8 cellular contexts compared by ENCODE assay signal in the genomic region with DNA sequence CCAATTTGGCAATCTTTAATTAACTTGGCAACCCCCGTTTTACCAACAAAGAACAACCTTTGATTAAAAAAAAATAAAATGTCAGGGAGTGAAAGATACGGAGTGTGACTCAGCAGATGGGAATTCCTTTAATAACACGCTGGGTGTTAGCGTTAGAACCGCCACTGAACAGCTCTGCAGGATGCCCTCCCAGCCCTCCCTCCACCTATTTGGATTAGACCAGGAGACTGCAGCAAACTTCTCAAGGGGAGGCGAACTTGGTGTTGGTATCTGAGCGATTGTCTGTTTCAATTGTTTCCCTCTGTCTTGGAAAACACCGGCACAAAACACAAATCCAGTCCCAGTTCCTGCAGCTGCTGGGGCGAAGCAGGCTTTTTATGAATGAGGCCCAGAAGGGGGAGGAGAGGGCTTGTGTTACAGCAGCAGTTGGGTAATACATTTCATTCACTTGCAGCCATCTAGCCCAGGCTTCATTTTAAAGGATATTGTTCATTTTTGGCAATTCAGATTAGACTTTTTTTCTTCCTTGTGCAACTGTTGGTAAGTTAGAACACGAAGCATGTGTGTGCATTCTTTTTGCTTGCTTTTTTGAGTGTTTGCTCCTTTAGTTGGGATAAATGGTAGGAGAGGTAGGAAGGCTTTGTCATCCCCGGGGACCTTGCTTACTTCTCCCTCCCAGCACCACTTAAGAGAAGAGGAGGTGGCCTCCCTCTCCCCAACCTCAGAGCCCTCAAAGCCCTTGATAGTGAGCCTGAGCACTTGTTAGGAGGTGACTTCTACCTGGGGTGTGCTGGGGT.
A peak's percentile ranks its signal among the peaks of the same experiment; 100 is the strongest.
DNase-seq lines count a peak whose midpoint lies in the region; ATAC-seq, FAIRE-seq and TF ChIP-seq lines count a peak whose summit lies in the region.

No MANE protein-coding gene starts in this region.

- no peak for ATAC-seq in HG03045 (IDR thresholded peaks at IDR 0.05; ENCODE audit: unreplicated experiment)
- ATAC-seq in HG02884 (IDR thresholded peaks at IDR 0.05; ENCODE audit: unreplicated experiment), result no peak

- intact Hi-C loops in left ventricle myocardium inferior (cut with micrococcal nuclease), result no loop called here

- DNase-seq in H54 (ENCODE audit: insufficient read length, low spot score) (peak; percentile 17), NCI-H2227 (lab: John Stamatoyannopoulos, UW; ENCODE audit: unreplicated experiment) (peak; percentile 55), amniotic epithelial cell (ENCODE audit: low read depth) (peak; percentile 91), left ventricle myocardium inferior (no peak), progenitor cell of endocrine pancreas (ENCODE audit: low spot score, unreplicated experiment) (peak; percentile 25)
- no peak for DNase-seq in activated CD8-positive, alpha-beta memory T cell treated with anti-CD3 and anti-CD28 coated beads, Interleukin-2, amount 50 U/mL, for 4 hours

- H3K4me3 ChIP-seq in left ventricle myocardium inferior, result peak overlapping the region; percentile 20

- H3K27me3 Mint-ChIP-seq in progenitor cell of endocrine pancreas, result no peaks in the 10 kb centered on the region

- peak overlapping the region; percentile 96 for H3K27ac Mint-ChIP-seq in progenitor cell of endocrine pancreas

- peaks cover 66% of the 10 kb centered on the region for H3K4me1 ChIP-seq in left ventricle myocardium inferior

- H3K36me3 ChIP-seq in left ventricle myocardium inferior, result no peaks in the 10 kb centered on the region

- peak overlapping the region; percentile 69 for H3K27ac ChIP-seq in left ventricle myocardium inferior (replicated peaks)

- TF ChIP-seq CTCF in left ventricle myocardium inferior (IDR thresholded peaks at IDR 0.05; ENCODE audit: borderline replicate concordance) (no peak), progenitor cell of endocrine pancreas (IDR thresholded peaks at IDR 0.05; ENCODE audit: unreplicated experiment) (no peak)

- peaks cover 67% of the 10 kb centered on the region for H3K4me1 Mint-ChIP-seq in progenitor cell of endocrine pancreas (ENCODE audit: low read depth)

- no peak for TF ChIP-seq POLR2A in H54 (IDR thresholded peaks at IDR 0.05; ENCODE audit: low read depth, low read length)

- H3K9me3 ChIP-seq in left ventricle myocardium inferior (replicated peaks), result no peaks in the 10 kb centered on the region

- H3K4me3 Mint-ChIP-seq in progenitor cell of endocrine pancreas (ENCODE audit: low read depth), result peak overlapping the region; percentile 43

- FAIRE-seq in H54 (lab: Jason Lieb, UNC), result no peak

- no peaks in the 10 kb centered on the region for H3K9me3 Mint-ChIP-seq in progenitor cell of endocrine pancreas (ENCODE audit: low read depth)

- no peaks in the 10 kb centered on the region for H3K36me3 Mint-ChIP-seq in progenitor cell of endocrine pancreas (ENCODE audit: insufficient read depth)

- no peaks in the 10 kb centered on the region for H3K27me3 ChIP-seq in left ventricle myocardium inferior (ENCODE audit: low read depth)

Comparison
In these comparisons a context has a peak if more than half of its experiments do, and no peak if none do; other contexts are left out.
1. DNase-seq: peak in H54 (single experiment), NCI-H2227 (single experiment), amniotic epithelial cell (single experiment) and progenitor cell of endocrine pancreas (single experiment); none in left ventricle myocardium inferior (single experiment) and activated CD8-positive, alpha-beta memory T cell treated with anti-CD3 and anti-CD28 coated beads, Interleukin-2, amount 50 U/mL, for 4 hours (single experiment).